In the genomic region with DNA sequence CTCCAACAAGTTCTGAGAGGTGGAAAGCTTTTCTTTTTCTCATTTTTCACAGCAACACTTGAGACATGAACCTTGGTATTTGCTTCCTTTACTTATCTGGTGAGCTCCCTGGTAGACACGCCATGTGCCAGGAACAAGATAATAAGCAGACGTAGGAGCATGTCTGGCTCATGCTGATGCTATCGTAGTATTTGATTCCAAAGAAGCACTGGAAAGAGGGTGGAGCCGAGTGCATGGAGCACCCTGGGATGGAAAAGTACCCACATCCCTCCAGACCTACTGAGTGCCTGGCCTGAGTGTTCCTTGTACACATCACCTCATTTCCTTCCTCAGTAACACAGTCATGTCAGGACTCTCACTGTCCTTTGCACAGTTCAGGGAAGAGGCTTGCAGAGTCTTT, we compare ENCODE assay signal across 18 cellular contexts.
DNase-seq lines count a peak whose midpoint lies in the region; ATAC-seq, FAIRE-seq and TF ChIP-seq lines count a peak whose summit lies in the region.
"Had no signal": no experiment of that assay in that cellular context is flagged by ENCODE, and none has a peak within 500 bp of the region (broad histone marks: within the 10 kb centered on the region; RNA-seq: fewer than 3 reads in every experiment).

No MANE protein-coding gene starts in this region.

- 32% methylated on average over 4 of the region's 4 CpGs for WGBS in HepG2 (ENCODE audit: low lambda C conversion rate)
- 45% methylated on average over 4 of the region's 4 CpGs for whole genome bisulfite sequencing in right lobe of liver (ENCODE audit: insufficient coverage, low coverage, low lambda C conversion rate, missing lambda C conversion rate)

- H3K79me2 ChIP-seq in HepG2 (ENCODE audit: insufficient read depth, low read length): no peaks in the 10 kb centered on the region

- DNase-seq in HepG2 (ENCODE audit: low spot score): no peak
- DNase-seq in right lobe of liver: no peak
- DNase-seq in fibroblast of mammary gland (ENCODE audit: low read depth): peak; percentile 2
- no peak for DNase-seq in nephron progenitor cell
- no peak for DNase-seq in NCI-H1930 (lab: John Stamatoyannopoulos, UW)
- no peak for DNase-seq in left lung
- DNase-seq in activated effector memory CD4-positive, alpha-beta T cell treated with Interleukin-2 at 50 U/mL for 16 hours: no peak
- DNase-seq: Caco-2, GM23248, MG63, NCI-H1105 treated with DMSO at 0.1 percent for 48 hours, NCI-H187, NCI-H446 treated with DMSO at 0.1 percent for 48 hours, NCI-H748 treated with DMSO at 0.1 percent for 48 hours, Peyer's patch, SHP77 treated with DMSO at 0.1 percent for 48 hours had no signal

- no peak overlapping the region for H3K4me2 ChIP-seq in HepG2 (ENCODE audit: low read depth, low read length)
- H3K4me2 ChIP-seq: KMS-11 had no signal

- peak; percentile 28; the same call in 1 of the 3 replicates for ATAC-seq in HepG2
- no peak for ATAC-seq in right lobe of liver
- no peak for ATAC-seq in left lung
- ATAC-seq: GM12878 had no signal

- no peaks in the 10 kb centered on the region for H3K9me3 ChIP-seq in HepG2 (ENCODE audit: low read length)
- H3K9me3 ChIP-seq in right lobe of liver: no peaks in the 10 kb centered on the region
- no peaks in the 10 kb centered on the region for H3K9me3 ChIP-seq in left lung
- H3K9me3 ChIP-seq: Caco-2, MG63, Peyer's patch had no signal

- FAIRE-seq in HepG2 (lab: Jason Lieb, UNC): no peak
- FAIRE-seq: GM12878 had no signal

- no peaks in the 10 kb centered on the region for H4K20me1 ChIP-seq in HepG2 (ENCODE audit: insufficient read depth, low read length)

- no peaks in the 10 kb centered on the region for H3K9me3 Mint-ChIP-seq in nephron progenitor cell

- H3K27me3 ChIP-seq in HepG2 (ENCODE audit: control insufficient read depth in 1 of 2, insufficient read depth in 2 of 2, low read length in 2 of 2) (no peaks in the 10 kb centered on the region), right lobe of liver (no peaks in the 10 kb centered on the region), left lung (no peaks in the 10 kb centered on the region)
- H3K27me3 ChIP-seq: MG63, Peyer's patch had no signal

- in situ Hi-C loops in HepG2 (cut with HindIII; ENCODE audit: extremely low pct_ligation_motif_present, low pct_unique_long_range_greater_than_20kb): no loop called here

- peaks cover 13% of the 10 kb centered on the region for H3K27me3 Mint-ChIP-seq in nephron progenitor cell (ENCODE audit: low read depth, poor library complexity)

- H3K36me3 Mint-ChIP-seq in nephron progenitor cell (ENCODE audit: low read depth): no peaks in the 10 kb centered on the region

- intact Hi-C loops in HepG2 (cut with micrococcal nuclease; ENCODE audit: unreplicated experiment) (no loop called here), right lobe of liver (cut with DNase I) (no loop called here), left lung (cut with DNase I) (no loop called here)

- TF ChIP-seq POLR2A in HepG2 (IDR thresholded peaks at IDR 0.05; ENCODE audit: insufficient read depth in 1 of 2, low read depth in 2 of 2, low read length in 2 of 2) (no peak), right lobe of liver (IDR thresholded peaks at IDR 0.05) (no peak)

- no peak overlapping the region for H3K9ac ChIP-seq in HepG2 (ENCODE audit: insufficient read depth, low read depth, low read length)
- H3K9ac ChIP-seq: GM23248, KMS-11 had no signal

- no peak overlapping the region for H2AFZ ChIP-seq in HepG2 (ENCODE audit: low read length)
- H2AFZ ChIP-seq: GM23248 had no signal

- no TSS peak for BruUV-seq in HepG2 (replicated peaks; lab: Mats Ljungman, UMichigan)

- H3K27ac Mint-ChIP-seq in nephron progenitor cell: peak overlapping the region; percentile 62

- no peak overlapping the region for H3K4me3 ChIP-seq in HepG2 (replicated peaks in 1 of 3; ENCODE audit: insufficient read depth in 1 of 3, low read depth in 2 of 3, low read length in 3 of 3)
- no peak overlapping the region for H3K4me3 ChIP-seq in right lobe of liver
- no peak overlapping the region for H3K4me3 ChIP-seq in fibroblast of mammary gland (ENCODE audit: control insufficient read depth, low read depth, low read length)
- no peak overlapping the region for H3K4me3 ChIP-seq in left lung
- H3K4me3 ChIP-seq: GM12878, GM23248, MG63, Peyer's patch had no signal

- no peaks in the 10 kb centered on the region for H3K36me3 ChIP-seq in HepG2 (replicated peaks in 1 of 2; ENCODE audit: control insufficient read depth in 1 of 2, insufficient read depth in 2 of 2, low read length in 2 of 2)
- no peaks in the 10 kb centered on the region for H3K36me3 ChIP-seq in right lobe of liver
- no peaks in the 10 kb centered on the region for H3K36me3 ChIP-seq in left lung
- H3K36me3 ChIP-seq: MG63, Peyer's patch had no signal

- CTCF ChIA-PET in HepG2 (lab: Yijun Ruan, JAX; ENCODE audit: low intra/inter-chr PET ratio, low total read pairs): no interaction called here

- H3K4me1 ChIP-seq in HepG2 (ENCODE audit: insufficient read depth, low read length) (no peaks in the 10 kb centered on the region), right lobe of liver (no peaks in the 10 kb centered on the region), left lung (no peaks in the 10 kb centered on the region)
- H3K4me1 ChIP-seq: Caco-2, Peyer's patch had no signal

- peaks cover 26% of the 10 kb centered on the region for H3K4me1 Mint-ChIP-seq in nephron progenitor cell

- TF ChIP-seq EP300 in HepG2 (IDR thresholded peaks at IDR 0.05; ENCODE audit: low read depth in 2 of 2, low read length in 2 of 2) (no peak), HepG2 (CRISPR knock-in tag; IDR thresholded peaks at IDR 0.05; ENCODE audit: borderline replicate concordance) (no peak)

- TF ChIP-seq CTCF in HepG2 (CRISPR knock-in tag; IDR thresholded peaks at IDR 0.05) (no peak), right lobe of liver (IDR thresholded peaks at IDR 0.05) (no peak), fibroblast of mammary gland (conservative IDR thresholded peaks at IDR 0.05; ENCODE audit: control insufficient read depth, insufficient read depth, low read depth, low read length) (no peak), nephron progenitor cell (IDR thresholded peaks at IDR 0.05) (no peak), left lung (IDR thresholded peaks at IDR 0.05) (no peak)

- POLR2A ChIA-PET in HepG2 (lab: Yijun Ruan, JAX): no interaction called here

- H3K4me3 Mint-ChIP-seq in nephron progenitor cell: no peak overlapping the region

- H3K27ac ChIP-seq in HepG2 (ENCODE audit: extremely low read length, insufficient read depth, low read length) (no peak overlapping the region), right lobe of liver (no peak overlapping the region), left lung (no peak overlapping the region)
- H3K27ac ChIP-seq: GM23248, KMS-11, Peyer's patch had no signal

- TF ChIP-seq RAD21 in HepG2 (CRISPR knock-in tag; IDR thresholded peaks at IDR 0.05): no peak

TF ChIP-seq in HepG2, 621 proteins besides CTCF, POLR2A, EP300 and RAD21:
- no peak for TF ChIP-seq ZNF709 (CRISPR knock-in tag; IDR thresholded peaks at IDR 0.05)
- no peak for TF ChIP-seq GLMP (CRISPR knock-in tag; IDR thresholded peaks at IDR 0.05; ENCODE audit: borderline replicate concordance)
- no peak for TF ChIP-seq SIX4 (CRISPR knock-in tag; IDR thresholded peaks at IDR 0.05)
- no peak for TF ChIP-seq ZNF383 (CRISPR knock-in tag; IDR thresholded peaks at IDR 0.05; ENCODE audit: borderline replicate concordance)
- no peak for TF ChIP-seq SIX1 (CRISPR knock-in tag; IDR thresholded peaks at IDR 0.05; ENCODE audit: borderline replicate concordance)
- no peak for TF ChIP-seq KLF15 (CRISPR knock-in tag; IDR thresholded peaks at IDR 0.05; ENCODE audit: borderline replicate concordance)
